In genomic region chr1:156128749-156129682, GRCh38 we compare ENCODE assay signal across 8 cellular contexts. TPM values are rescaled to one million over a fixed set of nuclear protein-coding genes. Genes with fewer than 3 reads are reported as not detected.
DNase-seq lines count a peak whose midpoint lies in the region; ATAC-seq and TF ChIP-seq lines count a peak whose summit lies in the region.

No MANE protein-coding gene starts in this region.

- intact Hi-C loops in Calu3 (cut with micrococcal nuclease; ENCODE audit: unreplicated experiment) = no loop called here
- intact Hi-C loops in prostate gland (cut with DNase I) = no loop called here

- H3K4me1 ChIP-seq in SK-N-SH (ENCODE audit: control insufficient read depth in 1 of 2, insufficient read depth in 2 of 2, low read depth in 1 of 2, low read length in 1 of 2) (peaks cover 56% of the 10 kb centered on the region in 2 experiments), prostate gland (replicated peaks) (peaks cover 32% of the 10 kb centered on the region)

- TF ChIP-seq CTCF in Calu3 (IDR thresholded peaks at IDR 0.05; ENCODE audit: unreplicated experiment) (no peak), SK-N-SH (IDR thresholded peaks at IDR 0.05) (no peak), fibroblast of the aortic adventitia (IDR thresholded peaks at IDR 0.05; ENCODE audit: insufficient read depth, low read length) (no peak), prostate gland (IDR thresholded peaks at IDR 0.05) (no peak)

- H3K36me3 ChIP-seq in SK-N-SH (replicated peaks in 1 of 2; ENCODE audit: control insufficient read depth in 1 of 2, insufficient read depth in 2 of 2, low read length in 1 of 2) (peaks cover 20 to 49% of the 10 kb centered on the region in 2 experiments), prostate gland (peaks cover 7 to 14% of the 10 kb centered on the region in 2 donors)

- DNase-seq in Calu3 (no peak), SK-N-SH (no peak), fibroblast of the aortic adventitia (ENCODE audit: low read depth) (peak; percentile 95), prostate gland (ENCODE audit: low spot score) (no peak), cerebellar cortex (ENCODE audit: low spot score) (no peak), iPS-NIHi11 (ENCODE audit: low spot score) (no peak)

- H3F3A ChIP-seq in SK-N-SH (replicated peaks; ENCODE audit: insufficient read depth) = peaks cover 93% of the 10 kb centered on the region

- H3K79me2 ChIP-seq in SK-N-SH (ENCODE audit: insufficient read depth) = peaks cover 93% of the 10 kb centered on the region

- H3K4me1 Mint-ChIP-seq in Calu3 (ENCODE audit: low read depth, unreplicated experiment) = peaks cover 66% of the 10 kb centered on the region

- CTCF ChIA-PET in Calu3 (lab: Charles Lee) (interaction anchor here (0.8 to 11.1 kb wide), 11 partner anchors 9 to 103 kb away, joined by 3 to 356 read pairs (median 4); partner anchors contain the start of genes LMNA and RAB25), SK-N-SH (lab: Yijun Ruan, JAX) (interaction anchor here (0.6 to 40.5 kb wide), 31 partner anchors 12 to 352 kb away, joined by 3 to 1559 read pairs (median 5); partner anchors contain the start of genes LMNA, MEX3A and PMF1)

- peaks cover 95% of the 10 kb centered on the region for H3K36me3 Mint-ChIP-seq in Calu3 (ENCODE audit: insufficient read depth, unreplicated experiment)

- H3K27ac ChIP-seq in SK-N-SH (ENCODE audit: low read depth in 2 of 2, low read length in 1 of 2) = peak overlapping the region; percentile 94 to 100
- peak overlapping the region; percentile 80 to 86 for H3K27ac ChIP-seq in prostate gland

- no peak overlapping the region for H2AFZ ChIP-seq in SK-N-SH (ENCODE audit: low read depth)

- no TSS peak for BruUV-seq in Calu3 (replicated peaks; lab: Mats Ljungman, UMichigan)

- H3K9me2 ChIP-seq in SK-N-SH = no peaks in the 10 kb centered on the region

- H3K4me3 Mint-ChIP-seq in Calu3 (ENCODE audit: low read depth, unreplicated experiment) = peak overlapping the region; percentile 57

- H3K27me3 Mint-ChIP-seq in Calu3 (ENCODE audit: unreplicated experiment) = no peaks in the 10 kb centered on the region

- 26% methylated on average over 8 of the region's 8 CpGs for WGBS in SK-N-SH (ENCODE audit: low lambda C conversion rate)
- WGBS in prostate gland = 23% methylated on average over 8 of the region's 8 CpGs

- peaks cover 82% of the 10 kb centered on the region for H4K20me1 ChIP-seq in SK-N-SH (ENCODE audit: insufficient read depth)

- H3K4me2 ChIP-seq in SK-N-SH = peak overlapping the region; percentile 91

- H3K9me3 Mint-ChIP-seq in Calu3 (ENCODE audit: low read depth, unreplicated experiment) = no peaks in the 10 kb centered on the region

- H3K27ac Mint-ChIP-seq in Calu3 (ENCODE audit: unreplicated experiment) = peak overlapping the region; percentile 99

- ATAC-seq in HG03045 (IDR thresholded peaks at IDR 0.05; ENCODE audit: unreplicated experiment) (no peak), HG03457 (IDR thresholded peaks at IDR 0.05; ENCODE audit: unreplicated experiment) (no peak)

- no peak for TF ChIP-seq POLR2A in prostate gland (IDR thresholded peaks at IDR 0.05)

- H3K27me3 ChIP-seq in SK-N-SH (ENCODE audit: insufficient read depth) (no peaks in the 10 kb centered on the region), prostate gland (replicated peaks; ENCODE audit: insufficient read depth) (no peaks in the 10 kb centered on the region)

- no peak for TF ChIP-seq EP300 in SK-N-SH (IDR thresholded peaks at IDR 0.05; ENCODE audit: borderline replicate concordance in 1 of 2, low read depth in 1 of 2, low read length in 1 of 2)

- H3K4me3 ChIP-seq in SK-N-SH (ENCODE audit: low read depth in 2 of 2, low read length in 1 of 2) = peak overlapping the region in 1 of 2 experiments; percentile 30; a peak in 2 of 4 replicates
- peak overlapping the region; percentile 61 for H3K4me3 ChIP-seq in fibroblast of the aortic adventitia (ENCODE audit: low read depth, low read length)
- no peak overlapping the region for H3K4me3 ChIP-seq in prostate gland

- TF ChIP-seq RAD21 in SK-N-SH (IDR thresholded peaks at IDR 0.05; ENCODE audit: low read length) = no peak

- H3K9me3 ChIP-seq in SK-N-SH (no peaks in the 10 kb centered on the region), prostate gland (no peaks in the 10 kb centered on the region)

- H3K9ac ChIP-seq in SK-N-SH = peak overlapping the region; percentile 97

- POLR2A ChIA-PET in SK-N-SH (lab: Yijun Ruan, JAX) = interaction anchor here (1.0 to 1.2 kb wide), 4 partner anchors 14 to 35 kb away, joined by 3 to 5 read pairs (median 4); partner anchors contain the start of gene LMNA

TF ChIP-seq in SK-N-SH, 30 proteins besides CTCF, POLR2A, EP300 and RAD21:
- TF ChIP-seq, protein P1, sequence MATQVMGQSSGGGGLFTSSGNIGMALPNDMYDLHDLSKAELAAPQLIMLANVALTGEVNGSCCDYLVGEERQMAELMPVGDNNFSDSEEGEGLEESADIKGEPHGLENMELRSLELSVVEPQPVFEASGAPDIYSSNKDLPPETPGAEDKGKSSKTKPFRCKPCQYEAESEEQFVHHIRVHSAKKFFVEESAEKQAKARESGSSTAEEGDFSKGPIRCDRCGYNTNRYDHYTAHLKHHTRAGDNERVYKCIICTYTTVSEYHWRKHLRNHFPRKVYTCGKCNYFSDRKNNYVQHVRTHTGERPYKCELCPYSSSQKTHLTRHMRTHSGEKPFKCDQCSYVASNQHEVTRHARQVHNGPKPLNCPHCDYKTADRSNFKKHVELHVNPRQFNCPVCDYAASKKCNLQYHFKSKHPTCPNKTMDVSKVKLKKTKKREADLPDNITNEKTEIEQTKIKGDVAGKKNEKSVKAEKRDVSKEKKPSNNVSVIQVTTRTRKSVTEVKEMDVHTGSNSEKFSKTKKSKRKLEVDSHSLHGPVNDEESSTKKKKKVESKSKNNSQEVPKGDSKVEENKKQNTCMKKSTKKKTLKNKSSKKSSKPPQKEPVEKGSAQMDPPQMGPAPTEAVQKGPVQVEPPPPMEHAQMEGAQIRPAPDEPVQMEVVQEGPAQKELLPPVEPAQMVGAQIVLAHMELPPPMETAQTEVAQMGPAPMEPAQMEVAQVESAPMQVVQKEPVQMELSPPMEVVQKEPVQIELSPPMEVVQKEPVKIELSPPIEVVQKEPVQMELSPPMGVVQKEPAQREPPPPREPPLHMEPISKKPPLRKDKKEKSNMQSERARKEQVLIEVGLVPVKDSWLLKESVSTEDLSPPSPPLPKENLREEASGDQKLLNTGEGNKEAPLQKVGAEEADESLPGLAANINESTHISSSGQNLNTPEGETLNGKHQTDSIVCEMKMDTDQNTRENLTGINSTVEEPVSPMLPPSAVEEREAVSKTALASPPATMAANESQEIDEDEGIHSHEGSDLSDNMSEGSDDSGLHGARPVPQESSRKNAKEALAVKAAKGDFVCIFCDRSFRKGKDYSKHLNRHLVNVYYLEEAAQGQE (IDR thresholded peaks at IDR 0.05; ENCODE audit: low read depth, low read length) = peak; percentile 11; the same call in 1 of the 2 replicates
- TF ChIP-seq TCF12 (IDR thresholded peaks at IDR 0.05) (peak; percentile 71), NFIC (IDR thresholded peaks at IDR 0.05; ENCODE audit: borderline replicate concordance) (0 out of 2 replicates have a peak, but pooled peaks have one; percentile 9), ZBTB33 (IDR thresholded peaks at IDR 0.05; ENCODE audit: borderline replicate concordance, low read depth) (no peak)

RNA-seq across cellular contexts. Expression of gene LMNA, which starts 14.5 kb away (rescaled TPM):
- 499 and 514 TPM in 2 replicates for total RNA-seq in Calu3 (2022)
- 726 and 983 TPM in 2 replicates for polyA plus RNA-seq in SK-N-SH (2012; rRNA removed)
- 396 and 512 TPM in 2 replicates for polyA plus RNA-seq in SK-N-SH (2012; cell fraction: cytosol; rRNA removed)
- polyA plus RNA-seq in SK-N-SH (2012; cell fraction: nucleus; rRNA removed) = 1,848 and 2,172 TPM in 2 replicates
- 502 and 1,039 TPM in 2 replicates for total RNA-seq in fibroblast of the aortic adventitia (ENCODE audit: low replicate concordance)
- total RNA-seq in prostate gland = 100 to 1,000 TPM; 227 to 265 TPM

RNA-seq across cellular contexts. Expression of gene SEMA4A, which starts 24.4 kb away (rescaled TPM):
- total RNA-seq in Calu3 (2022) (6.9 and 7.2 TPM in 2 replicates), fibroblast of the aortic adventitia (ENCODE audit: low replicate concordance) (1.4 and 3.2 TPM in 2 replicates), prostate gland (10 to 100 TPM; 22.9 to 44.9 TPM)
- polyA plus RNA-seq in SK-N-SH (2012; rRNA removed) = 1.3 and 2.3 TPM in 2 replicates
- 0.33 and 0.73 TPM in 2 replicates for polyA plus RNA-seq in SK-N-SH (2012; cell fraction: cytosol; rRNA removed)
- polyA plus RNA-seq in SK-N-SH (2012; cell fraction: nucleus; rRNA removed) = 11.2 and 13.5 TPM in 2 replicates

RNA-seq across cellular contexts. Expression of gene MEX3A, which starts 46.8 kb away (rescaled TPM):
- 3.3 and 5.0 TPM in 2 replicates for total RNA-seq in Calu3 (2022)
- polyA plus RNA-seq in SK-N-SH (2012; rRNA removed) = 15.1 and 16.2 TPM in 2 replicates
- polyA plus RNA-seq in SK-N-SH (2012; cell fraction: cytosol; rRNA removed) = 8.7 and 14.2 TPM in 2 replicates
- 23.2 and 26.8 TPM in 2 replicates for polyA plus RNA-seq in SK-N-SH (2012; cell fraction: nucleus; rRNA removed)
- total RNA-seq in fibroblast of the aortic adventitia (ENCODE audit: low replicate concordance) = 0.90 TPM in 2 replicates
- total RNA-seq in prostate gland = 1 to 10 TPM; 3.3 to 5.7 TPM
